In genomic region chr11:117668291-117668690, GRCh38 we compare ENCODE assay signal across 21 cellular contexts.
DNase-seq lines count a peak whose midpoint lies in the region; ATAC-seq and TF ChIP-seq lines count a peak whose summit lies in the region.
"Had no signal": no experiment of that assay in that cellular context is flagged by ENCODE, and none has a peak within 500 bp of the region (broad histone marks: within the 10 kb centered on the region; RNA-seq: fewer than 3 reads in every experiment).

No MANE protein-coding gene starts in this region.

- ATAC-seq in HG03457 (IDR thresholded peaks at IDR 0.05; ENCODE audit: unreplicated experiment): no peak
- no peak for ATAC-seq in HG02884 (IDR thresholded peaks at IDR 0.05; ENCODE audit: unreplicated experiment)
- ATAC-seq: left colon, psoas muscle, T-helper 17 cell had no signal

- H3K36me3 ChIP-seq in WERI-Rb-1: no peaks in the 10 kb centered on the region
- H3K36me3 ChIP-seq: adrenal gland, SJCRH30 had no signal

- TF ChIP-seq CTCF in WERI-Rb-1 (IDR thresholded peaks at IDR 0.05; ENCODE audit: low read depth, low read length): no peak

- H3K27ac ChIP-seq in WERI-Rb-1: no peak overlapping the region
- H3K27ac ChIP-seq: 22Rv1, adrenal gland, psoas muscle, SJCRH30, VCaP had no signal

- no peaks in the 10 kb centered on the region for H3K9me3 ChIP-seq in WERI-Rb-1 (ENCODE audit: severe bottlenecking)
- H3K9me3 ChIP-seq: adrenal gland, psoas muscle, SJCRH30 had no signal

- H3K27me3 ChIP-seq in WERI-Rb-1 (ENCODE audit: insufficient read depth, low read depth, severe bottlenecking): no peaks in the 10 kb centered on the region
- H3K27me3 ChIP-seq: adrenal gland had no signal

- intact Hi-C loops in posterior vena cava (cut with DNase I): no loop called here

- H3K4me3 ChIP-seq in WERI-Rb-1 (ENCODE audit: low read depth, low read length): no peak overlapping the region
- H3K4me3 ChIP-seq: adrenal gland, psoas muscle, SJCRH30 had no signal

- DNase-seq in NCI-H748 (lab: John Stamatoyannopoulos, UW; ENCODE audit: unreplicated experiment): peak; percentile 5
- DNase-seq in NCI-H748 treated with DMSO at 0.1 percent for 48 hours (lab: John Stamatoyannopoulos, UW): no peak
- DNase-seq in NCI-H2171 (lab: John Stamatoyannopoulos, UW): peak; percentile 35
- DNase-seq in WERI-Rb-1: peak; percentile 48
- DNase-seq in superior temporal gyrus (ENCODE audit: extremely low spot score): peak; percentile 66
- no peak for DNase-seq in posterior vena cava (ENCODE audit: low spot score)
- DNase-seq: activated CD4-positive, alpha-beta T cell treated with anti-CD3 and anti-CD28 coated beads, Interleukin-2, amount 50 U/mL, for 4 hours; activated gamma-delta T cell; adrenal gland; effector CD8-positive, alpha-beta T cell; left colon; NCI-H510A; psoas muscle; SJCRH30; small intestine; stimulated activated CD4-positive, alpha-beta T cell treated with anti-CD3 and anti-CD28 coated beads, Interleukin-2, amount 100 ng/mL, for 48 hours; T-helper 17 cell had no signal

Comparison
In these comparisons a context has a peak if more than half of its experiments do, and no peak if none do; other contexts are left out.
1. DNase-seq: peak in NCI-H748 (single experiment), NCI-H2171 (single experiment), WERI-Rb-1 (single experiment) and superior temporal gyrus (single experiment); none in NCI-H748 treated with DMSO at 0.1 percent for 48 hours (single experiment) and posterior vena cava (single experiment).